ENCODE assay signal across 10 cellular contexts in genomic region chr19:55114566-55115145, GRCh38. TPM values are rescaled to one million over a fixed set of nuclear protein-coding genes. Genes with fewer than 3 reads are reported as not detected.
DNase-seq lines count a peak whose midpoint lies in the region; ATAC-seq and TF ChIP-seq lines count a peak whose summit lies in the region.
"Had no signal": no experiment of that assay in that cellular context is flagged by ENCODE, and none has a peak within 500 bp of the region (broad histone marks: within the 10 kb centered on the region; RNA-seq: fewer than 3 reads in every experiment).

No MANE protein-coding gene starts in this region.

- no peaks in the 10 kb centered on the region for H3K36me3 Mint-ChIP-seq in natural killer cell

- 84 to 86% methylated on average over 9 of the region's 9 CpGs for WGBS in lower leg skin, 2 donors

- H3K9me3 ChIP-seq in right atrium auricular region = no peaks in the 10 kb centered on the region
- H3K9me3 ChIP-seq in breast epithelium = no peaks in the 10 kb centered on the region

- H3K36me3 ChIP-seq in right atrium auricular region (peaks cover 21% of the 10 kb centered on the region), breast epithelium (no peaks in the 10 kb centered on the region)

- H3K27ac Mint-ChIP-seq in natural killer cell = peak overlapping the region; percentile 89 to 98

- peak overlapping the region; percentile 96 for H3K4me3 Mint-ChIP-seq in natural killer cell

- TF ChIP-seq CTCF in right atrium auricular region (IDR thresholded peaks at IDR 0.05) (no peak), breast epithelium (IDR thresholded peaks at IDR 0.05) (no peak), natural killer cell (IDR thresholded peaks at IDR 0.05) (no peak), lower leg skin (IDR thresholded peaks at IDR 0.05) (no peak)

- H3K4me1 Mint-ChIP-seq in natural killer cell = peaks cover 42 to 54% of the 10 kb centered on the region in 2 donors

- H3K27me3 ChIP-seq in right atrium auricular region (no peaks in the 10 kb centered on the region), breast epithelium (no peaks in the 10 kb centered on the region)

- ATAC-seq in left cardiac atrium = no peak
- ATAC-seq in natural killer cell = no peak

- TF ChIP-seq POLR2A in breast epithelium (IDR thresholded peaks at IDR 0.05) (no peak), lower leg skin (IDR thresholded peaks at IDR 0.05) (no peak)

- no peaks in the 10 kb centered on the region for H3K9me3 Mint-ChIP-seq in natural killer cell

- DNase-seq in right atrium auricular region (ENCODE audit: low spot score) = no peak
- DNase-seq in left cardiac atrium = no peak
- no peak for DNase-seq in breast epithelium (ENCODE audit: low spot score in 2 of 2)
- no peak for DNase-seq in natural killer cell
- no peak for DNase-seq in head of caudate nucleus
- no peak for DNase-seq in lower leg skin (ENCODE audit: low spot score in 2 of 2)
- no peak for DNase-seq in KBM-7
- no peak for DNase-seq in SHP77 (lab: John Stamatoyannopoulos, UW)

- intact Hi-C loops in left cardiac atrium (cut with DNase I) = no loop called here
- intact Hi-C loops in breast epithelium (cut with DNase I; ENCODE audit: low total_unique reads) = loop anchor here (5.0 kb wide), 1 partner anchor 1532 kb away; no protein-coding TSS in a partner anchor
- intact Hi-C loops in natural killer cell (cut with micrococcal nuclease) = loop anchor here (5.0 kb wide), 1 partner anchor 32 kb away; no protein-coding TSS in a partner anchor
- intact Hi-C loops in head of caudate nucleus (cut with DNase I) = no loop called here
- intact Hi-C loops in lower leg skin (cut with DNase I; ENCODE audit: low total_unique reads) = no loop called here

- H3K4me3 ChIP-seq in right atrium auricular region (peak overlapping the region in 1 of 2 donors; percentile 0), breast epithelium (peak overlapping the region in 2 of 3 donors; percentile 93 to 96), lower leg skin (ENCODE audit: low read depth, poor library complexity, severe bottlenecking) (no peak overlapping the region)

- no peaks in the 10 kb centered on the region for H3K27me3 Mint-ChIP-seq in natural killer cell (ENCODE audit: low read depth in 2 of 2)

- H3K4me1 ChIP-seq in right atrium auricular region = peaks cover 0 to 61% of the 10 kb centered on the region in 2 donors
- H3K4me1 ChIP-seq in breast epithelium = peaks cover 0 to 18% of the 10 kb centered on the region in 2 donors

- H3K27ac ChIP-seq in right atrium auricular region (peak overlapping the region; percentile 96 to 97), breast epithelium (peak overlapping the region; percentile 90 to 96)
- H3K27ac ChIP-seq: SK-N-MC had no signal

- in situ Hi-C loops in KBM-7 (cut with MboI; ENCODE audit: low pct_unique_long_range_greater_than_20kb, low sequenced_read_pairs) = no loop called here

RNA-seq across cellular contexts. Expression of gene PPP1R12C, which starts 2.8 kb away (rescaled TPM):
- total RNA-seq in right atrium auricular region (100 to 1,000 TPM in 1 of 2 donors, 10 to 100 TPM in 1; 98.9 to 205 TPM), left cardiac atrium (100 to 1,000 TPM; 117 to 193 TPM), breast epithelium (100 to 1,000 TPM in 1 of 3 donors, 10 to 100 TPM in 2; 68.3 to 148 (median 91.7) TPM), natural killer cell (100 to 1,000 TPM; 162 to 178 (median 174) TPM), lower leg skin (100 to 1,000 TPM in 1 of 4 donors, 10 to 100 TPM in 3; 55.5 to 103 (median 79.4) TPM)

RNA-seq across cellular contexts. Expression of gene TNNT1, which starts 34.4 kb away (rescaled TPM):
- 10 to 100 TPM in 1 of 2 donors, 1 to 10 TPM in 1; 6.8 to 46.5 TPM for total RNA-seq in right atrium auricular region
- total RNA-seq in left cardiac atrium = 10 to 100 TPM; 13.7 to 25.6 TPM
- 1 to 10 TPM in 2 of 3 donors, not detected in 1; 3.7 to 7.2 TPM for total RNA-seq in breast epithelium
- under 1 TPM in 1 of 3 donors, not detected in 2; 0.94 TPM for total RNA-seq in natural killer cell
- 10 to 100 TPM; 24.0 to 56.1 (median 42.6) TPM for total RNA-seq in lower leg skin

RNA-seq across cellular contexts. Expression of gene EPS8L1, which starts 39.0 kb away (rescaled TPM):
- 10 to 100 TPM in 1 of 2 donors, 1 to 10 TPM in 1; 6.7 to 13.8 TPM for total RNA-seq in right atrium auricular region
- total RNA-seq in left cardiac atrium = 1 to 10 TPM; 2.2 to 3.7 TPM
- 10 to 100 TPM in 2 of 3 donors, 1 to 10 TPM in 1; 2.4 to 51.1 (median 50.1) TPM for total RNA-seq in breast epithelium
- total RNA-seq in natural killer cell = 10 to 100 TPM in 1 of 3 donors, 1 to 10 TPM in 2; 8.8 to 15.7 (median 10.0) TPM
- total RNA-seq in lower leg skin = 100 to 1,000 TPM; 394 to 678 (median 540) TPM

RNA-seq across cellular contexts. Expression of gene TNNI3, which starts 42.9 kb away (rescaled TPM):
- 1,000 to 10,000 TPM; 3,822 to 4,003 TPM for total RNA-seq in right atrium auricular region
- 1,000 to 10,000 TPM; 1,897 to 2,132 TPM for total RNA-seq in left cardiac atrium
- 1 to 10 TPM in 1 of 3 donors, not detected in 2; 2.6 TPM for total RNA-seq in breast epithelium
- under 1 TPM in 1 of 3 donors, not detected in 2; 0.94 TPM for total RNA-seq in natural killer cell
- 1 to 10 TPM in 2 of 4 donors, not detected in 2; 1.4 to 2.8 TPM for total RNA-seq in lower leg skin
- total RNA-seq: liver had no signal

RNA-seq across cellular contexts. Expression of gene RDH13, which starts 51.7 kb away (rescaled TPM):
- total RNA-seq in right atrium auricular region (10 to 100 TPM; 26.5 to 28.1 TPM), left cardiac atrium (10 to 100 TPM; 33.9 to 41.1 TPM), breast epithelium (10 to 100 TPM; 11.4 to 33.4 (median 22.3) TPM), natural killer cell (10 to 100 TPM; 18.2 to 25.3 (median 19.3) TPM), lower leg skin (100 to 1,000 TPM in 3 of 4 donors, 10 to 100 TPM in 1; 93.2 to 146 (median 134) TPM)

Comparison
In these comparisons a context has a peak if more than half of its experiments do, and no peak if none do; other contexts are left out.
1. RNA of gene EPS8L1, which starts 39.0 kb away (total RNA-seq): 394 to 678 TPM in lower leg skin; 2.4 to 51.1 TPM in breast epithelium, 6.7 to 13.8 TPM in right atrium auricular region, 8.8 to 15.7 TPM in natural killer cell and 2.2 to 3.7 TPM in left cardiac atrium; every median in the first group is over 4 times any median in the second.
2. intact Hi-C loops: an anchor here in breast epithelium (5.0 kb wide) and natural killer cell (5.0 kb wide); none called in left cardiac atrium, head of caudate nucleus and lower leg skin.